In genomic region chr2:197992482-197993133, GRCh38 we compare ENCODE assay signal across 1 cellular context.
TF ChIP-seq lines count a peak whose summit lies in the region.

No MANE protein-coding gene starts in this region.

TF ChIP-seq in GM12878, 131 proteins besides CTCF, POLR2A, EP300 and RAD21 (continued from another document and continues in another):
- no peak for TF ChIP-seq ZBTB40 (IDR thresholded peaks at IDR 0.05; ENCODE audit: borderline replicate concordance)
- no peak for TF ChIP-seq YBX1 (IDR thresholded peaks at IDR 0.05)
- peak in 1 of 2 experiments; percentile 33; a peak in 1 of 4 replicates for TF ChIP-seq IKZF2 (IDR thresholded peaks at IDR 0.05)
- no peak for TF ChIP-seq SREBF2 (IDR thresholded peaks at IDR 0.05; ENCODE audit: low read length)
- TF ChIP-seq REST (IDR thresholded peaks at IDR 0.05; ENCODE audit: low read depth, low read length) = no peak
- TF ChIP-seq ATF7 (IDR thresholded peaks at IDR 0.05; ENCODE audit: low read depth) = no peak
- TF ChIP-seq EGR1 (IDR thresholded peaks at IDR 0.05; ENCODE audit: borderline replicate concordance in 1 of 2, low read depth in 2 of 2, low read length in 2 of 2) = no peak
- TF ChIP-seq MTA3 (IDR thresholded peaks at IDR 0.05; ENCODE audit: borderline replicate concordance, low read length) = no peak
- TF ChIP-seq CHD1 (IDR thresholded peaks at IDR 0.05; ENCODE audit: low read depth, low read length) = no peak
- no peak for TF ChIP-seq SREBF1 (IDR thresholded peaks at IDR 0.05; ENCODE audit: low read length)
- TF ChIP-seq ZZZ3 (IDR thresholded peaks at IDR 0.05; ENCODE audit: control insufficient read depth, insufficient read length, low read depth) = no peak
- TF ChIP-seq ZNF24 (IDR thresholded peaks at IDR 0.05) = no peak
- peak; percentile 51; the same call in 1 of the 2 replicates for TF ChIP-seq SPI1 (IDR thresholded peaks at IDR 0.05; ENCODE audit: borderline replicate concordance, insufficient read depth, low read depth, low read length)
- no peak for TF ChIP-seq NR2F1 (conservative IDR thresholded peaks at IDR 0.05)
- no peak for TF ChIP-seq BACH1 (IDR thresholded peaks at IDR 0.05; ENCODE audit: borderline replicate concordance)
- 0 out of 2 replicates have a peak, but pooled peaks have one; percentile 33 for TF ChIP-seq NBN (IDR thresholded peaks at IDR 0.05)
- TF ChIP-seq ATF2 (IDR thresholded peaks at IDR 0.05; ENCODE audit: low read length) = no peak
- TF ChIP-seq CHD2 (IDR thresholded peaks at IDR 0.05; ENCODE audit: borderline replicate concordance, low read depth, low read length) = no peak
- no peak for TF ChIP-seq MEF2A (IDR thresholded peaks at IDR 0.05; ENCODE audit: insufficient read depth, low read depth, low read length)
- TF ChIP-seq PKNOX1 (IDR thresholded peaks at IDR 0.05) = 0 out of 2 replicates have a peak, but pooled peaks have one; percentile 11
- TF ChIP-seq DPF2 (IDR thresholded peaks at IDR 0.05) = peak; percentile 28; the same call in 1 of the 2 replicates
- TF ChIP-seq BHLHE40 (IDR thresholded peaks at IDR 0.05; ENCODE audit: borderline replicate concordance in 1 of 2, low read depth in 2 of 2, low read length in 1 of 2) = no peak
- no peak for TF ChIP-seq MYB (IDR thresholded peaks at IDR 0.05; ENCODE audit: borderline replicate concordance, low read depth, low read length)
- TF ChIP-seq ZNF622 (IDR thresholded peaks at IDR 0.05) = no peak
- TF ChIP-seq ZNF274 (IDR thresholded peaks at IDR 0.05; ENCODE audit: insufficient read depth, insufficient read length) = no peak
- TF ChIP-seq RBBP5 (conservative IDR thresholded peaks at IDR 0.05) = no peak
- TF ChIP-seq KDM1A (IDR thresholded peaks at IDR 0.05; ENCODE audit: borderline replicate concordance) = no peak
- no peak for TF ChIP-seq CBX3 (IDR thresholded peaks at IDR 0.05; ENCODE audit: borderline replicate concordance, low read depth)
- TF ChIP-seq HSF1 (IDR thresholded peaks at IDR 0.05; ENCODE audit: low read depth, low read length) = no peak
- TF ChIP-seq SP1 (IDR thresholded peaks at IDR 0.05; ENCODE audit: low read depth, low read length) = no peak
- TF ChIP-seq ZSCAN29 (IDR thresholded peaks at IDR 0.05) = no peak
- 0 out of 2 replicates have a peak, but pooled peaks have one; percentile 7 for TF ChIP-seq ZBTB33 (IDR thresholded peaks at IDR 0.05)
- TF ChIP-seq ZBTB4 (CRISPR knock-in tag; IDR thresholded peaks at IDR 0.05) = no peak
- TF ChIP-seq TARDBP (IDR thresholded peaks at IDR 0.05; ENCODE audit: borderline replicate concordance) = no peak
- TF ChIP-seq ETV6 (conservative IDR thresholded peaks at IDR 0.05 in 1 of 2, IDR thresholded peaks at IDR 0.05 in 1 of 2; ENCODE audit: borderline replicate concordance in 1 of 2, low read depth in 1 of 2) = no peak
- no peak for TF ChIP-seq TCF3 (IDR thresholded peaks at IDR 0.05; ENCODE audit: borderline replicate concordance, insufficient read depth, low read depth, low read length)
- no peak for TF ChIP-seq PAX8 (IDR thresholded peaks at IDR 0.05)
- no peak for TF ChIP-seq HCFC1 (IDR thresholded peaks at IDR 0.05; ENCODE audit: low read length)
- no peak for TF ChIP-seq PAX5 (IDR thresholded peaks at IDR 0.05; ENCODE audit: borderline replicate concordance, low read depth, low read length)
- 0 out of 2 replicates have a peak, but pooled peaks have one; percentile 14 for TF ChIP-seq IKZF1 (conservative IDR thresholded peaks at IDR 0.05)
- TF ChIP-seq JUND (IDR thresholded peaks at IDR 0.05; ENCODE audit: low read depth, low read length) = no peak
- TF ChIP-seq CHD4 (IDR thresholded peaks at IDR 0.05) = no peak
- TF ChIP-seq CEBPZ (IDR thresholded peaks at IDR 0.05; ENCODE audit: low read depth, low read length) = no peak
- TF ChIP-seq KLF5 (IDR thresholded peaks at IDR 0.05; ENCODE audit: partially characterized antibody) = no peak
- TF ChIP-seq SIX5 (IDR thresholded peaks at IDR 0.05; ENCODE audit: low read depth, low read length, severe bottlenecking) = no peak
